14 cellular contexts compared by ENCODE assay signal in genomic region chr21:36813071-36813470, GRCh38.
DNase-seq lines count a peak whose midpoint lies in the region; TF ChIP-seq lines count a peak whose summit lies in the region.
"Had no signal": no experiment of that assay in that cellular context is flagged by ENCODE, and none has a peak within 500 bp of the region (broad histone marks: within the 10 kb centered on the region; RNA-seq: fewer than 3 reads in every experiment).

No MANE protein-coding gene starts in this region.

- H3K9ac ChIP-seq in MM.1S (ENCODE audit: low read length): no peak overlapping the region
- H3K9ac ChIP-seq: BLaER1 treated with 17β-estradiol and CSF1 and Interleukin-3, amounts not matched to agents 10 nM and 100 nM had no signal

- H3K36me3 ChIP-seq in MM.1S (replicated peaks; ENCODE audit: insufficient read depth, low read length): no peaks in the 10 kb centered on the region

- no peak overlapping the region for H3K4me2 ChIP-seq in MM.1S (ENCODE audit: low read depth, low read length)
- H3K4me2 ChIP-seq: BLaER1 treated with 17β-estradiol and CSF1 and Interleukin-3, amounts not matched to agents 10 nM and 100 nM had no signal

- no peaks in the 10 kb centered on the region for H3K79me2 ChIP-seq in MM.1S (ENCODE audit: low read length)

- no peaks in the 10 kb centered on the region for H3K9me3 ChIP-seq in MM.1S (replicated peaks; ENCODE audit: insufficient read depth, low read length)
- H3K9me3 ChIP-seq: BLaER1 treated with 17β-estradiol and CSF1 and Interleukin-3, amounts not matched to agents 10 nM and 100 nM had no signal

- DNase-seq in AG10803 (ENCODE audit: low read depth) (peak; percentile 70), cardiac fibroblast (ENCODE audit: low read depth in 2 of 2) (peak; percentile 28 to 60), fibroblast of peridontal ligament (ENCODE audit: extremely low read depth) (peak; percentile 34), pulmonary artery endothelial cell (ENCODE audit: low read depth, low spot score) (peak; percentile 4), GM10266 (ENCODE audit: extremely low spot score) (no peak), MM.1S (no peak)
- no peak for DNase-seq in central memory CD4-positive, alpha-beta T cell
- DNase-seq: Calu3; CD4-positive, CD25-positive, alpha-beta regulatory T cell; DMS 273 treated with DMSO at 0.1 percent for 48 hours; DMS79; EL had no signal

- H3K4me1 ChIP-seq in MM.1S (ENCODE audit: low read length): no peaks in the 10 kb centered on the region
- H3K4me1 ChIP-seq: BLaER1 treated with 17β-estradiol and CSF1 and Interleukin-3, amounts not matched to agents 10 nM and 100 nM had no signal

- TF ChIP-seq CTCF in AG10803 (conservative IDR thresholded peaks at IDR 0.05; ENCODE audit: low read length) (no peak), cardiac fibroblast (IDR thresholded peaks at IDR 0.05; ENCODE audit: low read depth, low read length) (no peak), GM10266 (IDR thresholded peaks at IDR 0.05; ENCODE audit: control insufficient read depth, insufficient read depth, low read depth, missing control alignments) (no peak), MM.1S (IDR thresholded peaks at IDR 0.05; ENCODE audit: low read length) (no peak)

- H3K4me3 ChIP-seq in AG10803 (ENCODE audit: low read length) (no peak overlapping the region), cardiac fibroblast (replicated peaks in 1 of 2; ENCODE audit: low read depth in 2 of 2, low read length in 2 of 2) (no peak overlapping the region), MM.1S (ENCODE audit: low read length) (no peak overlapping the region)
- H3K4me3 ChIP-seq: BLaER1 treated with 17β-estradiol and CSF1 and Interleukin-3, amounts not matched to agents 10 nM and 100 nM; K562 had no signal

- no peak overlapping the region for H2AFZ ChIP-seq in MM.1S (ENCODE audit: low read length)

- no peaks in the 10 kb centered on the region for H3K9me2 ChIP-seq in MM.1S (replicated peaks; ENCODE audit: insufficient read depth, low read length)

- H3F3A ChIP-seq in MM.1S (ENCODE audit: insufficient read depth, low read length): no peaks in the 10 kb centered on the region

- no peaks in the 10 kb centered on the region for H4K20me1 ChIP-seq in MM.1S (ENCODE audit: insufficient read depth, low read length)
- H4K20me1 ChIP-seq: BLaER1 treated with 17β-estradiol and CSF1 and Interleukin-3, amounts not matched to agents 10 nM and 100 nM had no signal

- H3K27me3 ChIP-seq in MM.1S (replicated peaks; ENCODE audit: insufficient read depth, low read length): no peaks in the 10 kb centered on the region
- H3K27me3 ChIP-seq: BLaER1 treated with 17β-estradiol and CSF1 and Interleukin-3, amounts not matched to agents 10 nM and 100 nM had no signal

- no peak overlapping the region for H3K27ac ChIP-seq in MM.1S (ENCODE audit: low read length)
- H3K27ac ChIP-seq: BLaER1 treated with 17β-estradiol and CSF1 and Interleukin-3, amounts not matched to agents 10 nM and 100 nM had no signal

Comparison
In these comparisons a context has a peak if more than half of its experiments do, and no peak if none do; other contexts are left out.
1. DNase-seq: peak in AG10803 (single experiment), cardiac fibroblast (2 of 2), fibroblast of peridontal ligament (single experiment) and pulmonary artery endothelial cell (single experiment); none in GM10266 (single experiment), central memory CD4-positive, alpha-beta T cell (single experiment) and MM.1S (single experiment).